Comparison of ENCODE assay signal across 30 cellular contexts in genomic region chr17:81169870-81170309, GRCh38. TPM values are rescaled to one million over a fixed set of nuclear protein-coding genes. Genes with fewer than 3 reads are reported as not detected.
"Had no signal": no experiment of that assay in that cellular context is flagged by ENCODE, and none has a peak within 500 bp of the region (broad histone marks: within the 10 kb centered on the region; RNA-seq: fewer than 3 reads in every experiment).

No MANE protein-coding gene starts in this region.

- H3K4me2 ChIP-seq: SK-N-SH had no signal

- H3K27me3 ChIP-seq: cardiac muscle cell, SJCRH30 had no signal

- H3K36me3 ChIP-seq: cardiac muscle cell, SJCRH30 had no signal

- FAIRE-seq: astrocyte had no signal

- DNase-seq: activated CD4-positive, alpha-beta memory T cell treated with anti-CD3 and anti-CD28 coated beads for 36 hours; activated CD4-positive, alpha-beta T cell treated with anti-CD3 and anti-CD28 coated beads, Interleukin-2, amount 10 ng/mL, durations not matched to agents 7 days and 5 days; activated CD4-positive, CD25-positive, alpha-beta regulatory T cell; activated CD8-positive, alpha-beta memory T cell treated with anti-CD3 and anti-CD28 coated beads for 24 hours; activated effector memory CD4-positive, alpha-beta T cell treated with anti-CD3 and anti-CD28 coated beads, Interleukin-2, amount 50 U/mL, for 16 hours; activated naive CD4-positive, alpha-beta T cell treated with Interleukin-2 at 50 U/mL for 16 hours; activated T-cell treated with anti-CD3 and anti-CD28 coated beads, Interleukin-2, amount 50 U/mL, for 4 hours; amygdala; cerebellar nuclear complex; NCI-H1092; NCI-H1417 treated with DMSO at 0.1 percent for 48 hours; NCI-H1694; NCI-H2029 treated with DMSO at 0.1 percent for 48 hours; NCI-H345; NCI-H510A; NCI-H69; NK-92 treated with Interleukin-12 subunit alpha and Interleukin-12 subunit beta, amount 100 ng/mL, for 24 hours; OCI-M1; Right ventricle myocardium superior; RPMI8226; SJCRH30; SK-N-SH; T-helper 1 cell had no signal

- ATAC-seq: activated naive CD4-positive, alpha-beta T cell treated with anti-CD3 and anti-CD28 coated beads, Interleukin-2, amount 50 U/mL, for 72 hours; activated T-cell treated with anti-CD3 and anti-CD28 coated beads, Interleukin-2, amount 50 U/mL, for 4 hours; Panc1 had no signal

- H3K27ac ChIP-seq: cardiac muscle cell, SJCRH30, VCaP had no signal

- H3K9ac ChIP-seq: SK-N-SH had no signal

- H3K4me3 ChIP-seq: cardiac muscle cell, SJCRH30 had no signal

- H3K9me3 ChIP-seq: SK-N-SH had no signal

RNA-seq across cellular contexts. Expression of gene PVALEF, which starts 4.6 kb away (rescaled TPM):
- total RNA-seq: activated CD4-positive, alpha-beta memory T cell treated with anti-CD3 and anti-CD28 coated beads for 36 hours; activated CD4-positive, alpha-beta T cell treated with anti-CD3 and anti-CD28 coated beads, Interleukin-2, amount 10 ng/mL, durations not matched to agents 7 days and 5 days; activated naive CD4-positive, alpha-beta T cell treated with anti-CD3 and anti-CD28 coated beads, Interleukin-2, amount 50 U/mL, for 72 hours; activated T-cell treated with anti-CD3 and anti-CD28 coated beads, Interleukin-2, amount 50 U/mL, for 4 hours; astrocyte; MCF 10A; Right ventricle myocardium superior; T-helper 2 cell treated with Interferon-gamma antibody and Interleukin-4, amounts not matched to agents 100 ng/mL and 5 ng/mL, for 36 hours had no signal
- polyA plus RNA-seq: SK-N-SH had no signal
